In genomic region chr6:76593668-76594067, GRCh38 we compare ENCODE assay signal across 22 cellular contexts.
A peak's percentile ranks its signal among the peaks of the same experiment; 100 is the strongest.
DNase-seq lines count a peak whose midpoint lies in the region; ATAC-seq, FAIRE-seq and TF ChIP-seq lines count a peak whose summit lies in the region.
"Had no signal": no experiment of that assay in that cellular context is flagged by ENCODE, and none has a peak within 500 bp of the region (broad histone marks: within the 10 kb centered on the region; RNA-seq: fewer than 3 reads in every experiment).

No MANE protein-coding gene starts in this region.

- intact Hi-C loops in kidney (cut with DNase I) = no loop called here

- no peak overlapping the region for H3K4me3 Mint-ChIP-seq in stimulated activated memory B cell treated with anti-CD40 and anti-IgM and Interleukin-4, amounts not matched to agents 10 μg/mL and 1 μg/mL and 100 μg/mL, for 72 hours
- H3K4me3 Mint-ChIP-seq in neural progenitor cell = no peak overlapping the region
- H3K4me3 Mint-ChIP-seq: CD4-positive, CD25-positive, alpha-beta regulatory T cell; CD8-positive, alpha-beta memory T cell; H9 had no signal

- DNase-seq in NCI-H146 (lab: John Stamatoyannopoulos, UW) = peak; percentile 28
- no peak for DNase-seq in NCI-H146 treated with DMSO at 0.1 percent for 48 hours (lab: John Stamatoyannopoulos, UW; ENCODE audit: unreplicated experiment)
- DNase-seq in kidney = peak; percentile 37
- no peak for DNase-seq in CD1c-positive myeloid dendritic cell (ENCODE audit: extremely low spot score)
- no peak for DNase-seq in neural progenitor cell (ENCODE audit: low spot score)
- DNase-seq: AML-193; CD4-positive, CD25-positive, alpha-beta regulatory T cell; CD8-positive, alpha-beta memory T cell; COR-L47; DMS 273 treated with DMSO at 0.1 percent for 48 hours; DMS53; DND-41; EL; H9 had no signal

- no peaks in the 10 kb centered on the region for H3K79me2 ChIP-seq in OCI-LY3 (ENCODE audit: low read length)
- no peaks in the 10 kb centered on the region for H3K79me2 ChIP-seq in neural progenitor cell (ENCODE audit: low read depth)

- H3F3A ChIP-seq in neural progenitor cell (ENCODE audit: low read depth) = no peaks in the 10 kb centered on the region

- no peaks in the 10 kb centered on the region for H3K27me3 Mint-ChIP-seq in stimulated activated memory B cell treated with anti-CD40 and anti-IgM and Interleukin-4, amounts not matched to agents 10 μg/mL and 1 μg/mL and 100 μg/mL, for 72 hours
- no peaks in the 10 kb centered on the region for H3K27me3 Mint-ChIP-seq in neural progenitor cell (ENCODE audit: insufficient read depth, low read depth)
- H3K27me3 Mint-ChIP-seq: CD4-positive, CD25-positive, alpha-beta regulatory T cell had no signal

- H3K27ac ChIP-seq in OCI-LY3 (ENCODE audit: low read length) (no peak overlapping the region), kidney (ENCODE audit: low read depth in 2 of 2, low read length in 2 of 2) (no peak overlapping the region), neural progenitor cell (no peak overlapping the region)
- H3K27ac ChIP-seq: 22Rv1, A549, HL-60 had no signal

- H3K27ac Mint-ChIP-seq in stimulated activated memory B cell treated with anti-CD40 and anti-IgM and Interleukin-4, amounts not matched to agents 10 μg/mL and 1 μg/mL and 100 μg/mL, for 72 hours = no peak overlapping the region
- H3K27ac Mint-ChIP-seq in neural progenitor cell = no peak overlapping the region
- H3K27ac Mint-ChIP-seq: CD4-positive, CD25-positive, alpha-beta regulatory T cell; H9 had no signal

- H2AFZ ChIP-seq in OCI-LY3 (ENCODE audit: low read depth, low read length) (peak overlapping the region; percentile 45; the same call in 1 of the 2 replicates), neural progenitor cell (replicated peaks) (no peak overlapping the region)

- no peaks in the 10 kb centered on the region for H3K27me3 ChIP-seq in OCI-LY3 (ENCODE audit: low read depth, low read length)
- no peaks in the 10 kb centered on the region for H3K27me3 ChIP-seq in neural progenitor cell

- TF ChIP-seq CTCF in OCI-LY3 (IDR thresholded peaks at IDR 0.05; ENCODE audit: low read depth, low read length) (no peak), kidney (IDR thresholded peaks at IDR 0.05; ENCODE audit: borderline replicate concordance, extremely low read depth, insufficient read depth) (no peak), neural progenitor cell (IDR thresholded peaks at IDR 0.05) (no peak)

- FAIRE-seq in kidney (lab: Jason Lieb, UNC) = no peak
- FAIRE-seq: A549, GM12878, H1 had no signal

- peaks cover 15% of the 10 kb centered on the region for H3K4me1 ChIP-seq in OCI-LY3 (ENCODE audit: low read length)
- no peaks in the 10 kb centered on the region for H3K4me1 ChIP-seq in kidney (ENCODE audit: control insufficient read depth in 1 of 2, insufficient read depth in 1 of 2, low read depth in 1 of 2, low read length in 2 of 2)
- H3K4me1 ChIP-seq in neural progenitor cell = no peaks in the 10 kb centered on the region
- H3K4me1 ChIP-seq: A549 had no signal

- H3K9ac ChIP-seq in OCI-LY3 (ENCODE audit: low read length) = no peak overlapping the region
- no peak overlapping the region for H3K9ac ChIP-seq in kidney (ENCODE audit: low read length in 2 of 2)
- H3K9ac ChIP-seq in neural progenitor cell = no peak overlapping the region

- H3K4me2 ChIP-seq in OCI-LY3 (ENCODE audit: low read length) (no peak overlapping the region), neural progenitor cell (no peak overlapping the region)
- H3K4me2 ChIP-seq: A549 had no signal

- no peaks in the 10 kb centered on the region for H3K4me1 Mint-ChIP-seq in stimulated activated memory B cell treated with anti-CD40 and anti-IgM and Interleukin-4, amounts not matched to agents 10 μg/mL and 1 μg/mL and 100 μg/mL, for 72 hours
- no peaks in the 10 kb centered on the region for H3K4me1 Mint-ChIP-seq in neural progenitor cell
- H3K4me1 Mint-ChIP-seq: CD4-positive, CD25-positive, alpha-beta regulatory T cell; CD8-positive, alpha-beta memory T cell; H9 had no signal

- H3K4me3 ChIP-seq in OCI-LY3 (ENCODE audit: low read length) = no peak overlapping the region
- no peak overlapping the region for H3K4me3 ChIP-seq in kidney (ENCODE audit: low read length in 2 of 2)
- no peak overlapping the region for H3K4me3 ChIP-seq in neural progenitor cell
- H3K4me3 ChIP-seq: A549, GM12878 had no signal

- no peaks in the 10 kb centered on the region for H3K36me3 Mint-ChIP-seq in stimulated activated memory B cell treated with anti-CD40 and anti-IgM and Interleukin-4, amounts not matched to agents 10 μg/mL and 1 μg/mL and 100 μg/mL, for 72 hours
- no peaks in the 10 kb centered on the region for H3K36me3 Mint-ChIP-seq in neural progenitor cell
- H3K36me3 Mint-ChIP-seq: CD4-positive, CD25-positive, alpha-beta regulatory T cell; CD8-positive, alpha-beta memory T cell had no signal

- H3K9me3 ChIP-seq in OCI-LY3 (ENCODE audit: insufficient read depth, low read length) = no peaks in the 10 kb centered on the region
- H3K9me3 ChIP-seq in kidney (ENCODE audit: control insufficient read depth in 1 of 2, low read length in 2 of 2) = no peaks in the 10 kb centered on the region
- no peaks in the 10 kb centered on the region for H3K9me3 ChIP-seq in neural progenitor cell (ENCODE audit: low read depth)
- H3K9me3 ChIP-seq: A549 had no signal

- peaks cover 7% of the 10 kb centered on the region for H3K9me3 Mint-ChIP-seq in stimulated activated memory B cell treated with anti-CD40 and anti-IgM and Interleukin-4, amounts not matched to agents 10 μg/mL and 1 μg/mL and 100 μg/mL, for 72 hours
- H3K9me3 Mint-ChIP-seq in neural progenitor cell = peaks cover 2% of the 10 kb centered on the region

- peak; percentile 20 for ATAC-seq in stimulated activated memory B cell treated with anti-CD40 and anti-IgM and Interleukin-4, amounts not matched to agents 10 μg/mL and 1 μg/mL and 100 μg/mL, for 72 hours
- no peak for ATAC-seq in GM21576 (IDR thresholded peaks at IDR 0.05; ENCODE audit: unreplicated experiment)
- ATAC-seq: A549, GM12878 had no signal

- H4K20me1 ChIP-seq in OCI-LY3 (ENCODE audit: insufficient read depth, low read length) (no peaks in the 10 kb centered on the region), neural progenitor cell (ENCODE audit: low read depth) (no peaks in the 10 kb centered on the region)

- H3K36me3 ChIP-seq in OCI-LY3 (replicated peaks; ENCODE audit: low read depth, low read length) (peaks cover 3% of the 10 kb centered on the region), kidney (ENCODE audit: control insufficient read depth in 1 of 2, insufficient read depth in 2 of 2, low read length in 2 of 2) (no peaks in the 10 kb centered on the region), neural progenitor cell (no peaks in the 10 kb centered on the region)

Comparison
In these comparisons a context has a peak if more than half of its experiments do, and no peak if none do; other contexts are left out.
1. DNase-seq: peak in NCI-H146 (single experiment) and kidney (single experiment); none in NCI-H146 treated with DMSO at 0.1 percent for 48 hours (single experiment), CD1c-positive myeloid dendritic cell (single experiment) and neural progenitor cell (single experiment).